In genomic region chr20:42027746-42028268, GRCh38 we compare ENCODE assay signal across 17 cellular contexts.
DNase-seq lines count a peak whose midpoint lies in the region; ATAC-seq and TF ChIP-seq lines count a peak whose summit lies in the region.
"Had no signal": no experiment of that assay in that cellular context is flagged by ENCODE, and none has a peak within 500 bp of the region (broad histone marks: within the 10 kb centered on the region; RNA-seq: fewer than 3 reads in every experiment).

No MANE protein-coding gene starts in this region.

- no peaks in the 10 kb centered on the region for H3K27me3 ChIP-seq in BE2C
- H3K27me3 ChIP-seq: upper lobe of left lung had no signal

- H3K9me3 ChIP-seq in BE2C = no peaks in the 10 kb centered on the region; the same call in 1 of the 2 replicates
- H3K9me3 ChIP-seq: upper lobe of left lung had no signal

- no peaks in the 10 kb centered on the region for H3K36me3 ChIP-seq in BE2C
- H3K36me3 ChIP-seq: upper lobe of left lung had no signal

- TF ChIP-seq CTCF in BE2C (IDR thresholded peaks at IDR 0.05; ENCODE audit: low read depth, low read length) = peak; percentile 52
- peak; percentile 31 for TF ChIP-seq CTCF in LNCaP clone FGC (IDR thresholded peaks at IDR 0.05; ENCODE audit: control insufficient read depth, extremely low read depth, insufficient read depth)
- TF ChIP-seq CTCF in omental fat pad (IDR thresholded peaks at IDR 0.05) = no peak

- DNase-seq in BE2C (no peak), LNCaP clone FGC (ENCODE audit: low read depth) (no peak), NCI-H82 (lab: John Stamatoyannopoulos, UW) (peak; percentile 75), cerebellar cortex (ENCODE audit: low spot score) (peak; percentile 1), omental fat pad (ENCODE audit: low spot score) (no peak), NCI-H2227 treated with DMSO at 0.1 percent for 48 hours (lab: John Stamatoyannopoulos, UW) (no peak), H4 (ENCODE audit: low spot score) (no peak)
- DNase-seq in stimulated activated naive CD4-positive, alpha-beta T cell (lab: John Stamatoyannopoulos, UW) = no peak
- DNase-seq: activated CD4-positive, alpha-beta T cell treated with anti-CD3 and anti-CD28 coated beads, Interleukin-2, amount 50 U/mL, for 4 hours; anterior cingulate cortex; erythroblast; head of caudate nucleus; NCI-H1930; stimulated activated CD4-positive, alpha-beta T cell treated with anti-CD3 and anti-CD28 coated beads, Interleukin-1b, Interleukin-23, amount 100 ng/mL, for 48 hours; T-helper 9 cell; upper lobe of left lung had no signal

- no peaks in the 10 kb centered on the region for H3K4me1 ChIP-seq in BE2C
- H3K4me1 ChIP-seq: upper lobe of left lung had no signal

- H3K4me3 ChIP-seq in BE2C (ENCODE audit: low read depth, low read length) (no peak overlapping the region), LNCaP clone FGC (ENCODE audit: low read depth, low read length) (no peak overlapping the region)
- H3K4me3 ChIP-seq: upper lobe of left lung had no signal

- no peak for ATAC-seq in omental fat pad (ENCODE audit: low FRiP score)
- ATAC-seq: activated T-helper 17 cell treated with anti-CD3 and anti-CD28 coated beads, Interleukin-2, amount 50 U/mL, for 72 hours had no signal

Comparison
In these comparisons a context has a peak if more than half of its experiments do, and no peak if none do; other contexts are left out.
1. DNase-seq: peak in NCI-H82 (single experiment) and cerebellar cortex (single experiment); none in BE2C (single experiment), LNCaP clone FGC (single experiment), omental fat pad (single experiment), NCI-H2227 treated with DMSO at 0.1 percent for 48 hours (single experiment), stimulated activated naive CD4-positive, alpha-beta T cell (0 of 6) and H4 (single experiment).
2. CTCF ChIP-seq: peak in BE2C (single experiment) and LNCaP clone FGC (single experiment); none in omental fat pad (0 of 3).